In the genomic region with DNA sequence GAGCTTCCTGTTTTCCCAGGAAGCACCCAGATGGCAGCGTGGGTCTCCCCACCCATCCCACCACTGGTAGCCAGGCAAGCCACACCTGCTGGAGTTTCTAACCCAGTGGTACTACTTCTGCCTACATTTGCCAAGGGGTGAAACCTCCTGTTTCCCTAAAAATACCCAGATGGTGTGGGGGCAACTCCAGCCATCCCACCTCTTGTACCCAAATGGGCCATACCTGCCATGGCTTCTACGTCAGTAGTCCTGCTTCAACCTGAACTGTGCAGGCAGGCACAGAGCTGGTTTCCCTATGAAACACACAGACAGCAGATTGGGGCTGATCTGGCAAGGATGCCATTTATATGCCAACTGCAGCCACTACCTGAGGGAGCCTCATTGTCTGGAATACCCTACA, we compare ENCODE assay signal across 1 cellular context.
A peak's percentile ranks its signal among the peaks of the same experiment; 100 is the strongest.
TF ChIP-seq lines count a peak whose summit lies in the region.

No MANE protein-coding gene starts in this region.

TF ChIP-seq in K562, 482 proteins besides CTCF, POLR2A, EP300 and RAD21 (continues in another document):
- no peak for TF ChIP-seq ZBTB8A (IDR thresholded peaks at IDR 0.05; ENCODE audit: partially characterized antibody)
- TF ChIP-seq MAZ (CRISPR knock-in tag; conservative IDR thresholded peaks at IDR 0.05 in 1 of 2, IDR thresholded peaks at IDR 0.05 in 1 of 2), result no peak
- TF ChIP-seq, protein P1, sequence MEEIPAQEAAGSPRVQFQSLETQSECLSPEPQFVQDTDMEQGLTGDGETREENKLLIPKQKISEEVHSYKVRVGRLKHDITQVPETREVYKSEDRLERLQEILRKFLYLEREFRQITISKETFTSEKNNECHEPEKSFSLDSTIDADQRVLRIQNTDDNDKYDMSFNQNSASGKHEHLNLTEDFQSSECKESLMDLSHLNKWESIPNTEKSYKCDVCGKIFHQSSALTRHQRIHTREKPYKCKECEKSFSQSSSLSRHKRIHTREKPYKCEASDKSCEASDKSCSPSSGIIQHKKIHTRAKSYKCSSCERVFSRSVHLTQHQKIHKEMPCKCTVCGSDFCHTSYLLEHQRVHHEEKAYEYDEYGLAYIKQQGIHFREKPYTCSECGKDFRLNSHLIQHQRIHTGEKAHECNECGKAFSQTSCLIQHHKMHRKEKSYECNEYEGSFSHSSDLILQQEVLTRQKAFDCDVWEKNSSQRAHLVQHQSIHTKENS (CRISPR knock-in tag; IDR thresholded peaks at IDR 0.05), result no peak
- no peak for TF ChIP-seq MTA2 (IDR thresholded peaks at IDR 0.05; ENCODE audit: low read depth)
- TF ChIP-seq RFX5 (IDR thresholded peaks at IDR 0.05; ENCODE audit: low read depth, low read length), result no peak
- peak in 1 of 2 experiments; percentile 95; a peak in 1 of 3 replicates for TF ChIP-seq CBX3 (IDR thresholded peaks at IDR 0.05; ENCODE audit: borderline replicate concordance in 1 of 2, low read length in 2 of 2)
- TF ChIP-seq, protein P2, sequence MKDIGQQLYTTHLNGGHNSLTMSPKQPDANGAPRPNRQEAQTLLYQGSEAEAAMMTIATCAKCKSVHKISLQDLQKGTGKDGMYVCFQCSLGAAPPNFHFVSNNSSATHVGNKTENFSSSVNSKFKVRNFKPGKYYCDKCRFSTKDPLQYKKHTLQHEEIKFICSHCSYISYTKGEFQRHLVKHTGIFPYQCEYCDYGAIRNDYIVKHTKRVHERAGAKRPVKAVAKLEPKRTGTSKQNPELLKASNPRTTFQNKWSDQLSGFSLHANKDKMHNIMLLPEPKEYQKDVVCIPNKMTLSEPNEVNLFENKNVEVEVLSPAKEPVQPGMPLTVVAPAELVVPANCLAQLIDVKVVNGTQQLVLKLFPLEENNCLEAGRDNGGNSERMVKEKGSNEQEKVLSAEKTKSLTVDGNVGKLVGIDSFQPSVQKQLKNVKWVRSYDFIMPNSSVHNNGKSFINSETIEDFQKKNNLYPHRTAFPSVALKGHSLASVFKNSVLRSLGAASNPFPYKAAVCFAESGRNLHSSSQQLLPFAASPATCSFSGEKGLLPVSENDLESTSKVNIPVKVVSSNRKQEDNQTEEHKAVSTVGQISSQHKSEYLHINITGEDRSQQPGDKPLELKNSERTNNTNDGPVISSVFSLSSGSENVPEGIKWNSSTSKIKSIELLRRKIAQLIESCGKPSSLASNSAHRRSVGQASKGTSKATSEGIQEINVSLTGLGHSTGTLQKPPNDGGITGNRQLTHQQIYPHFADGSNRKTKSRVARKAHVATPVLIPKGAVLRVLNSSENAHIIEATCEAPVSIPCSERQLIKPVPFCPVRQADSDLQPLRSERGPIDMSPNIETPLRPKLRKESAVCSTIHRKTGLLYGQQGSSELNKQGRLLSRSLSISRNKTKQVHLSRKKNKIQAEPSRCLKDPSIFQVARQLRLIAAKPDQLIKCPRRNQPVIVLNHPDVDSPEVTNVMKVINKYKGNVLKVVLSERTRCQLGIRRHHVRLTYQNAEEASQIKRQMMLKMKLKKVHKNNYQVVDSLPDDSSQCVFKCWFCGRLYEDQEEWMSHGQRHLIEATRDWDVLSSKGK (CRISPR knock-in tag; IDR thresholded peaks at IDR 0.05), result no peak
- TF ChIP-seq JUNB (CRISPR knock-in tag; conservative IDR thresholded peaks at IDR 0.05), result 0 out of 2 replicates have a peak, but pooled peaks have one; percentile 19
- TF ChIP-seq, protein P3, sequence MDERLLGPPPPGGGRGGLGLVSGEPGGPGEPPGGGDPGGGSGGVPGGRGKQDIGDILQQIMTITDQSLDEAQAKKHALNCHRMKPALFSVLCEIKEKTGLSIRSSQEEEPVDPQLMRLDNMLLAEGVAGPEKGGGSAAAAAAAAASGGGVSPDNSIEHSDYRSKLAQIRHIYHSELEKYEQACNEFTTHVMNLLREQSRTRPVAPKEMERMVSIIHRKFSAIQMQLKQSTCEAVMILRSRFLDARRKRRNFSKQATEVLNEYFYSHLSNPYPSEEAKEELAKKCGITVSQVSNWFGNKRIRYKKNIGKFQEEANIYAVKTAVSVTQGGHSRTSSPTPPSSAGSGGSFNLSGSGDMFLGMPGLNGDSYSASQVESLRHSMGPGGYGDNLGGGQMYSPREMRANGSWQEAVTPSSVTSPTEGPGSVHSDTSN (CRISPR knock-in tag; IDR thresholded peaks at IDR 0.05; ENCODE audit: low read depth), result peak; percentile 13; the same call in 1 of the 2 replicates
- TF ChIP-seq, protein P3 (tag; conservative IDR thresholded peaks at IDR 0.05; ENCODE audit: low read depth), result no peak
- TF ChIP-seq, protein P4, sequence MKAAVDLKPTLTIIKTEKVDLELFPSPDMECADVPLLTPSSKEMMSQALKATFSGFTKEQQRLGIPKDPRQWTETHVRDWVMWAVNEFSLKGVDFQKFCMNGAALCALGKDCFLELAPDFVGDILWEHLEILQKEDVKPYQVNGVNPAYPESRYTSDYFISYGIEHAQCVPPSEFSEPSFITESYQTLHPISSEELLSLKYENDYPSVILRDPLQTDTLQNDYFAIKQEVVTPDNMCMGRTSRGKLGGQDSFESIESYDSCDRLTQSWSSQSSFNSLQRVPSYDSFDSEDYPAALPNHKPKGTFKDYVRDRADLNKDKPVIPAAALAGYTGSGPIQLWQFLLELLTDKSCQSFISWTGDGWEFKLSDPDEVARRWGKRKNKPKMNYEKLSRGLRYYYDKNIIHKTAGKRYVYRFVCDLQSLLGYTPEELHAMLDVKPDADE (conservative IDR thresholded peaks at IDR 0.05; ENCODE audit: control insufficient read depth, low read depth, low read length), result no peak
- TF ChIP-seq, protein P5, sequence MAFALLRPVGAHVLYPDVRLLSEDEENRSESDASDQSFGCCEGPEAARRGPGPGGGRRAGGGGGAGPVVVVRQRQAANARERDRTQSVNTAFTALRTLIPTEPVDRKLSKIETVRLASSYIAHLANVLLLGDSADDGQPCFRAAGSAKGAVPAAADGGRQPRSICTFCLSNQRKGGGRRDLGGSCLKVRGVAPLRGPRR (CRISPR knock-in tag; IDR thresholded peaks at IDR 0.05), result no peak
- TF ChIP-seq, protein P6, sequence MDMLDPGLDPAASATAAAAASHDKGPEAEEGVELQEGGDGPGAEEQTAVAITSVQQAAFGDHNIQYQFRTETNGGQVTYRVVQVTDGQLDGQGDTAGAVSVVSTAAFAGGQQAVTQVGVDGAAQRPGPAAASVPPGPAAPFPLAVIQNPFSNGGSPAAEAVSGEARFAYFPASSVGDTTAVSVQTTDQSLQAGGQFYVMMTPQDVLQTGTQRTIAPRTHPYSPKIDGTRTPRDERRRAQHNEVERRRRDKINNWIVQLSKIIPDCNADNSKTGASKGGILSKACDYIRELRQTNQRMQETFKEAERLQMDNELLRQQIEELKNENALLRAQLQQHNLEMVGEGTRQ (CRISPR knock-in tag; IDR thresholded peaks at IDR 0.05), result no peak
- 0 out of 2 replicates have a peak, but pooled peaks have one; percentile 65 for TF ChIP-seq PRMT5 (CRISPR knock-in tag; IDR thresholded peaks at IDR 0.05)
- TF ChIP-seq CSDE1 (IDR thresholded peaks at IDR 0.05), result no peak
- TF ChIP-seq TBL1XR1 (IDR thresholded peaks at IDR 0.05; ENCODE audit: low read length in 2 of 2), result no peak
- no peak for TF ChIP-seq ESRRB (CRISPR knock-in tag; IDR thresholded peaks at IDR 0.05; ENCODE audit: borderline replicate concordance)
- TF ChIP-seq NONO (IDR thresholded peaks at IDR 0.05; ENCODE audit: low read depth in 2 of 2, low read length in 1 of 2), result no peak
- TF ChIP-seq, protein P7, sequence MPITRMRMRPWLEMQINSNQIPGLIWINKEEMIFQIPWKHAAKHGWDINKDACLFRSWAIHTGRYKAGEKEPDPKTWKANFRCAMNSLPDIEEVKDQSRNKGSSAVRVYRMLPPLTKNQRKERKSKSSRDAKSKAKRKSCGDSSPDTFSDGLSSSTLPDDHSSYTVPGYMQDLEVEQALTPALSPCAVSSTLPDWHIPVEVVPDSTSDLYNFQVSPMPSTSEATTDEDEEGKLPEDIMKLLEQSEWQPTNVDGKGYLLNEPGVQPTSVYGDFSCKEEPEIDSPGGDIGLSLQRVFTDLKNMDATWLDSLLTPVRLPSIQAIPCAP (CRISPR knock-in tag; IDR thresholded peaks at IDR 0.05; ENCODE audit: borderline replicate concordance), result no peak
- no peak for TF ChIP-seq POLR2G (IDR thresholded peaks at IDR 0.05; ENCODE audit: low read depth, low read length)
- TF ChIP-seq KLF13 (tag; IDR thresholded peaks at IDR 0.05; ENCODE audit: borderline replicate concordance, low read depth), result no peak
- TF ChIP-seq TAL1 (IDR thresholded peaks at IDR 0.05), result no peak
- TF ChIP-seq ZFP36 (IDR thresholded peaks at IDR 0.05; ENCODE audit: low read depth, low read length, partially characterized antibody), result no peak
- TF ChIP-seq, protein P8, sequence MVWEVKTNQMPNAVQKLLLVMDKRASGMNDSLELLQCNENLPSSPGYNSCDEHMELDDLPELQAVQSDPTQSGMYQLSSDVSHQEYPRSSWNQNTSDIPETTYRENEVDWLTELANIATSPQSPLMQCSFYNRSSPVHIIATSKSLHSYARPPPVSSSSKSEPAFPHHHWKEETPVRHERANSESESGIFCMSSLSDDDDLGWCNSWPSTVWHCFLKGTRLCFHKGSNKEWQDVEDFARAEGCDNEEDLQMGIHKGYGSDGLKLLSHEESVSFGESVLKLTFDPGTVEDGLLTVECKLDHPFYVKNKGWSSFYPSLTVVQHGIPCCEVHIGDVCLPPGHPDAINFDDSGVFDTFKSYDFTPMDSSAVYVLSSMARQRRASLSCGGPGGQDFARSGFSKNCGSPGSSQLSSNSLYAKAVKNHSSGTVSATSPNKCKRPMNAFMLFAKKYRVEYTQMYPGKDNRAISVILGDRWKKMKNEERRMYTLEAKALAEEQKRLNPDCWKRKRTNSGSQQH (CRISPR knock-in tag; IDR thresholded peaks at IDR 0.05), result no peak
- peak; percentile 42 for TF ChIP-seq SETDB1 (IDR thresholded peaks at IDR 0.05; ENCODE audit: low read length)
- TF ChIP-seq NR1H2 (CRISPR knock-in tag; IDR thresholded peaks at IDR 0.05), result no peak
- no peak for TF ChIP-seq ZNF57 (CRISPR knock-in tag; IDR thresholded peaks at IDR 0.05)
- TF ChIP-seq POLR2B (IDR thresholded peaks at IDR 0.05; ENCODE audit: low read depth, partially characterized antibody), result no peak
- 0 out of 2 replicates have a peak, but pooled peaks have one; percentile 15 for TF ChIP-seq MTF1 (CRISPR knock-in tag; IDR thresholded peaks at IDR 0.05; ENCODE audit: borderline replicate concordance)
- 0 out of 2 replicates have a peak, but pooled peaks have one; percentile 6 for TF ChIP-seq PHF8 (IDR thresholded peaks at IDR 0.05; ENCODE audit: borderline replicate concordance, low read length)
- TF ChIP-seq HMG20A (CRISPR knock-in tag; conservative IDR thresholded peaks at IDR 0.05), result no peak
- TF ChIP-seq IRF2 (CRISPR knock-in tag; IDR thresholded peaks at IDR 0.05), result 0 out of 2 replicates have a peak, but pooled peaks have one; percentile 52
- TF ChIP-seq, protein P9, sequence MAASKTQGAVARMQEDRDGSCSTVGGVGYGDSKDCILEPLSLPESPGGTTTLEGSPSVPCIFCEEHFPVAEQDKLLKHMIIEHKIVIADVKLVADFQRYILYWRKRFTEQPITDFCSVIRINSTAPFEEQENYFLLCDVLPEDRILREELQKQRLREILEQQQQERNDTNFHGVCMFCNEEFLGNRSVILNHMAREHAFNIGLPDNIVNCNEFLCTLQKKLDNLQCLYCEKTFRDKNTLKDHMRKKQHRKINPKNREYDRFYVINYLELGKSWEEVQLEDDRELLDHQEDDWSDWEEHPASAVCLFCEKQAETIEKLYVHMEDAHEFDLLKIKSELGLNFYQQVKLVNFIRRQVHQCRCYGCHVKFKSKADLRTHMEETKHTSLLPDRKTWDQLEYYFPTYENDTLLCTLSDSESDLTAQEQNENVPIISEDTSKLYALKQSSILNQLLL (CRISPR knock-in tag; IDR thresholded peaks at IDR 0.05; ENCODE audit: borderline replicate concordance), result 0 out of 2 replicates have a peak, but pooled peaks have one; percentile 46
- TF ChIP-seq, protein P10, sequence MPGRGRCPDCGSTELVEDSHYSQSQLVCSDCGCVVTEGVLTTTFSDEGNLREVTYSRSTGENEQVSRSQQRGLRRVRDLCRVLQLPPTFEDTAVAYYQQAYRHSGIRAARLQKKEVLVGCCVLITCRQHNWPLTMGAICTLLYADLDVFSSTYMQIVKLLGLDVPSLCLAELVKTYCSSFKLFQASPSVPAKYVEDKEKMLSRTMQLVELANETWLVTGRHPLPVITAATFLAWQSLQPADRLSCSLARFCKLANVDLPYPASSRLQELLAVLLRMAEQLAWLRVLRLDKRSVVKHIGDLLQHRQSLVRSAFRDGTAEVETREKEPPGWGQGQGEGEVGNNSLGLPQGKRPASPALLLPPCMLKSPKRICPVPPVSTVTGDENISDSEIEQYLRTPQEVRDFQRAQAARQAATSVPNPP (IDR thresholded peaks at IDR 0.05; ENCODE audit: borderline replicate concordance, insufficient read depth, insufficient read length), result no peak
- peak; percentile 73; the same call in 1 of the 2 replicates for TF ChIP-seq NR3C1 (CRISPR knock-in tag; IDR thresholded peaks at IDR 0.05)
- no peak for TF ChIP-seq U2AF2 (optimal IDR thresholded peaks at IDR 0.05; ENCODE audit: low read depth, low read length)
- TF ChIP-seq, protein P11, sequence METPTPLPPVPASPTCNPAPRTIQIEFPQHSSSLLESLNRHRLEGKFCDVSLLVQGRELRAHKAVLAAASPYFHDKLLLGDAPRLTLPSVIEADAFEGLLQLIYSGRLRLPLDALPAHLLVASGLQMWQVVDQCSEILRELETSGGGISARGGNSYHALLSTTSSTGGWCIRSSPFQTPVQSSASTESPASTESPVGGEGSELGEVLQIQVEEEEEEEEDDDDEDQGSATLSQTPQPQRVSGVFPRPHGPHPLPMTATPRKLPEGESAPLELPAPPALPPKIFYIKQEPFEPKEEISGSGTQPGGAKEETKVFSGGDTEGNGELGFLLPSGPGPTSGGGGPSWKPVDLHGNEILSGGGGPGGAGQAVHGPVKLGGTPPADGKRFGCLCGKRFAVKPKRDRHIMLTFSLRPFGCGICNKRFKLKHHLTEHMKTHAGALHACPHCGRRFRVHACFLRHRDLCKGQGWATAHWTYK (CRISPR knock-in tag; IDR thresholded peaks at IDR 0.05), result no peak
